26 cellular contexts compared by ENCODE assay signal in genomic region chr17:72461757-72462156, GRCh38.
DNase-seq lines count a peak whose midpoint lies in the region; ATAC-seq lines count a peak whose summit lies in the region.
"Had no signal": no experiment of that assay in that cellular context is flagged by ENCODE, and none has a peak within 500 bp of the region (broad histone marks: within the 10 kb centered on the region; RNA-seq: fewer than 3 reads in every experiment).

No MANE protein-coding gene starts in this region.

- no peaks in the 10 kb centered on the region for H3K27me3 ChIP-seq in layer of hippocampus (ENCODE audit: control insufficient read depth, insufficient read depth, low read length)
- H3K27me3 ChIP-seq: BLaER1 treated with 17β-estradiol and CSF1 and Interleukin-3, amounts not matched to agents 10 nM and 100 nM; brain microvascular endothelial cell had no signal

- intact Hi-C loops in left colon (cut with DNase I, micrococcal nuclease): no loop called here

- no peak for ATAC-seq in left colon
- ATAC-seq: activated CD8-positive, alpha-beta T cell treated with anti-CD3 and anti-CD28 coated beads, Interleukin-2, amount 10 ng/mL, durations not matched to agents 7 days and 5 days; heart left ventricle; right cardiac atrium; SK-N-SH treated with all-trans-retinoic acid at 6 μM for 48 hours; T-helper 17 cell had no signal

- peak; percentile 38 for DNase-seq in LHCN-M2 (ENCODE audit: low read depth)
- no peak for DNase-seq in left colon
- no peak for DNase-seq in stimulated activated CD4-positive, alpha-beta T cell treated with anti-CD3 and anti-CD28 coated beads, Interleukin-12 subunit alpha, Interleukin-12 subunit beta, amount 100 ng/mL, for 4 hours
- DNase-seq in stimulated activated CD8-positive, alpha-beta memory T cell treated with anti-CD3 and anti-CD28 coated beads, Interleukin-4, amount 100 ng/mL, for 48 hours: no peak
- DNase-seq: activated CD4-positive, CD25-positive, alpha-beta regulatory T cell treated with anti-CD3 and anti-CD28 coated beads, Interleukin-2, amount 50 U/mL, for 72 hours; activated CD8-positive, alpha-beta T cell treated with anti-CD3 and anti-CD28 coated beads, Interleukin-2, amount 10 ng/mL, durations not matched to agents 7 days and 5 days; activated gamma-delta T cell; activated T-cell treated with anti-CD3 and anti-CD28 coated beads for 4 hours; brain microvascular endothelial cell; COR-L47; effector CD8-positive, alpha-beta T cell; foreskin fibroblast; HCEC 1CT; heart left ventricle; MV-4-11; NCI-H1436 treated with DMSO at 0.1 percent for 48 hours; right cardiac atrium; stimulated activated CD4-positive, alpha-beta T cell treated with anti-CD3 and anti-CD28 coated beads, Interleukin-15, amount 100 ng/mL, for 24 hours; stimulated activated naive CD4-positive, alpha-beta T cell treated with Interleukin-2 at 50 U/mL for 16 hours; T-helper 17 cell had no signal

- H3K27ac ChIP-seq in angular gyrus (ENCODE audit: low read depth, low read length) (peak overlapping the region; percentile 67), layer of hippocampus (ENCODE audit: low read depth, low read length) (peak overlapping the region; percentile 36), temporal lobe (ENCODE audit: low read depth, low read length) (peak overlapping the region; percentile 4)
- H3K27ac ChIP-seq: BLaER1 treated with 17β-estradiol and CSF1 and Interleukin-3, amounts not matched to agents 10 nM and 100 nM; brain microvascular endothelial cell; heart left ventricle; KMS-11 had no signal

Comparison
In these comparisons a context has a peak if more than half of its experiments do, and no peak if none do; other contexts are left out.
1. H3K27ac ChIP-seq: peak in every context shown above with its lines; median percentile 67 in angular gyrus; 36 in layer of hippocampus; 4 in temporal lobe.